ENCODE assay signal across 8 cellular contexts in the genomic region with DNA sequence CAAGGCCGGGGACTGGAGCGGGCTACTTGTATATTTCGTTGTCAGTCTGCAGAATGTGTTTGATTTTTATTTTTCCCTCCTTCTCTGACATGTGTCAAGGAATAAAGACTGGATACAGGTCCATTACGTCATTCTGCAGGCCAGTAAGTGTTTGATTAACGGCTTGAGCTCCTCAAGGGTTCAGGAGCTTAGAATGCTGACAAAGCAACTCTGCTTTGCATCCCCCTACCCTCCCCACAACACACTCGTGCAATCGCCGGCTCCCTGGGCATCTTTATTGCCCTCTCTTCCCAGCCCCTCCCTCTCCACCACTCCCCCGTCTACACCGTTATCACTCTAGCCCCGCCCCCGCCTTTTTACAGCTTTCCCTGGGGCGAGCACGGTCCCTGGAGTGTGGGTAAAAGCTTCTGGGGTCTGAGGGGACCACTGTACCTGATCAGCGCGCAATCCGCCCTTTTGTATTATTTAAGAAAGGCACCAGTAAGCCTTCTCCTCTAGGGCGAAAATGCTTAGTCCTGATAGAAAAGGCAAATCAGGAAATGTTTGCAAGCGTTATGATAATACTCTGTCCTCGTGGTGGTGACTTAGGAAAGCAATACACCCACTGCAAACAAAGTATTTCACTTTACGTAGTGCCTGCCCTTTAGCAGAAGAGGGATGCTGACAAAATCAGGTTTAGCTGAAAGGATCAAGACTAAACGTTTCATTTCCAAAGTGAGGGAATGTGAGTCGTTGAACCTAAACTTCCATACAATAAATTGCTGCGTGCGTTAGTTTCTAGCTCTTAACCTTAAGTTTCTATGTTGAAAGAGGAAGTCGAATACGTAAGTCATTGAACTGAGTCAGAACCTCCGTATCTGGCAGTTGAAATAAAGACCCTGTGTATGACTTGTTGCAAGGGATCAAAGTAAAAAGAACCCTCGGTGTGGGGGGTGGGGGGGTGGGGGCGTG. TPM values are rescaled to one million over a fixed set of nuclear protein-coding genes. Genes with fewer than 3 reads are reported as not detected.
DNase-seq lines count a peak whose midpoint lies in the region; ATAC-seq, FAIRE-seq and TF ChIP-seq lines count a peak whose summit lies in the region.

No MANE protein-coding gene starts in this region.

- peaks cover 26% of the 10 kb centered on the region for H3K27me3 Mint-ChIP-seq in memory B cell

- TF ChIP-seq POLR2A in transverse colon (IDR thresholded peaks at IDR 0.05) = no peak

- H3K4me1 Mint-ChIP-seq in memory B cell = peaks cover 25% of the 10 kb centered on the region

- no peaks in the 10 kb centered on the region for H3K9me3 ChIP-seq in transverse colon

- 1 to 7% methylated on average over 15 to 30 of the region's 30 CpGs for WGBS in transverse colon (ENCODE audit: low coverage in 1 of 2), 2 donors

- no peaks in the 10 kb centered on the region for H3K9me3 Mint-ChIP-seq in memory B cell

- H3K27ac Mint-ChIP-seq in memory B cell = no peak overlapping the region

- H3K27me3 ChIP-seq in dorsolateral prefrontal cortex = peaks cover 0 to 34% (median 4%) of the 10 kb centered on the region in 45 donors
- peaks cover 90% of the 10 kb centered on the region for H3K27me3 ChIP-seq in transverse colon

- no peaks in the 10 kb centered on the region for H3K36me3 ChIP-seq in transverse colon

- intact Hi-C loops in dorsolateral prefrontal cortex (cut with DNase I) = loop anchor here (5.0 to 10.0 kb wide), 2 partner anchors 64 to 216 kb away; no protein-coding TSS in a partner anchor
- intact Hi-C loops in transverse colon (cut with DNase I; ENCODE audit: low total_unique reads) = no loop called here

- TF ChIP-seq CTCF in AG10803 (conservative IDR thresholded peaks at IDR 0.05; ENCODE audit: low read length) (no peak), dorsolateral prefrontal cortex (IDR thresholded peaks at IDR 0.05 in 54 of 56, conservative IDR thresholded peaks at IDR 0.05 in 2 of 56; ENCODE audit: low read depth in 1 of 56, partially characterized antibody in 56 of 56) (peak in 3 of 56 donors; percentile 5 to 16 (median 16)), transverse colon (IDR thresholded peaks at IDR 0.05) (no peak)

- TF ChIP-seq EP300 in transverse colon (IDR thresholded peaks at IDR 0.05; ENCODE audit: low read depth) = no peak

- peak; percentile 38 for ATAC-seq in GM19035 (IDR thresholded peaks at IDR 0.05; ENCODE audit: unreplicated experiment)
- peak; percentile 56 for ATAC-seq in memory B cell (ENCODE audit: low read depth)
- ATAC-seq in GM21723 (IDR thresholded peaks at IDR 0.05; ENCODE audit: unreplicated experiment) = no peak

- peak overlapping the region; percentile 78 for H3K4me3 Mint-ChIP-seq in memory B cell

- peak; percentile 57 for FAIRE-seq in RCC 7860 (lab: Jason Lieb, UNC)

- DNase-seq in AG10803 (ENCODE audit: low read depth) (no peak), RCC 7860 (ENCODE audit: low spot score) (peak; percentile 58), dorsolateral prefrontal cortex (peak in 2 of 10 donors; percentile 25 to 54), memory B cell (ENCODE audit: low spot score in 2 of 2) (peak; percentile 16 to 17), transverse colon (peak; percentile 23), RKO (ENCODE audit: low spot score) (no peak)

- in situ Hi-C loops in transverse colon (cut with MboI; ENCODE audit: low pct_ligation_motif_present in 1 of 4, low pct_unique_long_range_greater_than_20kb in 1 of 4, low sequenced_read_pairs in 3 of 4) = loop anchor here in 1 of 4 donors (25.0 kb wide), 1 partner anchor 276 kb away; no protein-coding TSS in a partner anchor

- H3K4me1 ChIP-seq in transverse colon = peaks cover 0 to 23% (median 12%) of the 10 kb centered on the region in 4 donors

- H3K4me3 ChIP-seq in AG10803 (ENCODE audit: low read length) (peak overlapping the region; percentile 51), dorsolateral prefrontal cortex (peak overlapping the region; percentile 50 to 90 (median 73)), transverse colon (peak overlapping the region in 3 of 4 donors; percentile 40 to 56 (median 42))

- no peaks in the 10 kb centered on the region for H3K36me3 Mint-ChIP-seq in memory B cell

- H3K27ac ChIP-seq in dorsolateral prefrontal cortex (peak overlapping the region in 22 of 59 donors; percentile 2 to 97 (median 57)), transverse colon (peak overlapping the region in 2 of 4 donors; percentile 78 to 81)

RNA-seq across cellular contexts. Expression of a gene that starts 1.4 kb away (rescaled TPM):
- total RNA-seq in dorsolateral prefrontal cortex = 100 to 1,000 TPM in 1 of 120 experiments, 10 to 100 TPM in 117, 1 to 10 TPM in 2; 9.6 to 127 (median 30.7) TPM
- total RNA-seq in transverse colon = 10 to 100 TPM in 1 of 4 donors, 1 to 10 TPM in 3; 3.0 to 12.2 (median 7.0) TPM

Comparison
In these comparisons a context has a peak if more than half of its experiments do, and no peak if none do; other contexts are left out.
1. DNase-seq: peak in RCC 7860 (single experiment), memory B cell (2 of 2) and transverse colon (single experiment); none in AG10803 (single experiment) and RKO (single experiment).
2. Peak in every context shown above with its lines, with median percentiles within 50 percentile points of each other: H3K4me3 ChIP-seq.